Comparison of ENCODE assay signal across 1 cellular context in the genomic region with DNA sequence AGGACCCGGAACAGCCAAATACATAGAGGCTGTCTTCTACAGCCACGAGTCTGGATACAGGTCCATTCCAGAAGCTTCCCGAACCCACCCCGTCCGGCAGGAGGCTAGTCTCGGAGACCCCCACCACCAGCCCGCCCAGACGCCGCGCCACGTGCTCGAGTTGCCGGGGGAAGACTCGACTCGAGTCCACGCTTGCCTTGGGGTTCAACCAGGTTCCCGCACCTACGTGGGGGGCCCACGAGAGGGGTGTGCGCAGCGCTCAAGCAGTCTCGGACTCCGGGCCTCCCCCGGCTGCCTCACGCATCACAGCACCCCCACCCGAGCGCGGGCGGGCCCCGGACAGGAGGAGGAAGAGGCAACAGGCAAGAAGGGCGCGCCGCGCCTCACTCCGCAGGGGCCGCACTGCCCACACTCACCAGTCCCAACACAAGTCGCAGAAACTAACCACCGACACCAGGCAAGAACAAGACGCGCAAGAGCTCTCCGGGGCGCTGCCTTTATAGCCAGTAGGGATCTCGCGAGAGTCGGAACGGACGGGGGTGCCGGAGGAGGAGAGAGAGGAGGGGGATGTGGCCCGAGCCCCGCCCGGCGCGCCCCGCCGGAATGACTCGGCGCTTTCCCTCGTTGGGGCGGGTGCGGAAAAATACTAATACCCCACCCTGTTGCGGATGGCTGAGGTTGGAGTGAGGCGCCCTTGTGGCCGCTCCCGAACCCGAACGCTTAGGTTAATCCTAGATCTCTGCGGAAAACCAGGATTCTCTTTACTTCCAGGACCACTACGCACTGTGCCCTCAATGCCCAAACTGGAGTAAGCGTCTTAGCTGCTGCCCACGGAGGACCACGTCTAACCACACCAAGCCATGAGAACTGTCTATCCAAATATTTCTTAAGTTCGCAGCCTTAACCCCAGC.
A peak's percentile ranks its signal among the peaks of the same experiment; 100 is the strongest.
TF ChIP-seq lines count a peak whose summit lies in the region.

TSS of gene PRDX1 (minus strand) at position 472 of the 911 bp plus-strand sequence. CDS start 2,841 bp downstream, outside the sequence.

TF ChIP-seq in GM12878, 131 proteins besides CTCF, POLR2A, EP300 and RAD21 (continued from another document):
- TF ChIP-seq TARDBP (IDR thresholded peaks at IDR 0.05; ENCODE audit: borderline replicate concordance), result peak; percentile 67; the same call in 1 of the 2 replicates
- no peak for TF ChIP-seq BCLAF1 (IDR thresholded peaks at IDR 0.05)
- no peak for TF ChIP-seq FOXK2 (IDR thresholded peaks at IDR 0.05)
- peak; percentile 67 for TF ChIP-seq CREB1 (IDR thresholded peaks at IDR 0.05; ENCODE audit: low read depth)
- peak; percentile 67; the same call in 1 of the 2 replicates for TF ChIP-seq IRF4 (IDR thresholded peaks at IDR 0.05; ENCODE audit: low read depth, low read length)
- peak; percentile 22; the same call in 1 of the 2 replicates for TF ChIP-seq ZBTB11 (CRISPR knock-in tag; IDR thresholded peaks at IDR 0.05)
- no peak for TF ChIP-seq STAT3 (IDR thresholded peaks at IDR 0.05; ENCODE audit: low read depth, low read length)
- no peak for TF ChIP-seq SUPT20H (IDR thresholded peaks at IDR 0.05; ENCODE audit: borderline replicate concordance, control insufficient read depth, low read depth, low read length)
- no peak for TF ChIP-seq ZBTB4 (CRISPR knock-in tag; IDR thresholded peaks at IDR 0.05)
- no peak for TF ChIP-seq E2F8 (IDR thresholded peaks at IDR 0.05; ENCODE audit: low read depth, partially characterized antibody)
- TF ChIP-seq TBL1XR1 (IDR thresholded peaks at IDR 0.05; ENCODE audit: low read depth, low read length), result peak; percentile 34; the same call in 1 of the 2 replicates
- no peak; the same call in 1 of the 2 replicates for TF ChIP-seq MTA2 (IDR thresholded peaks at IDR 0.05; ENCODE audit: low read depth)
- TF ChIP-seq POLR2AphosphoS2 (IDR thresholded peaks at IDR 0.05; ENCODE audit: low read depth, low read length), result peak; percentile 99
